Comparison of ENCODE assay signal across 1 cellular context in the genomic region with DNA sequence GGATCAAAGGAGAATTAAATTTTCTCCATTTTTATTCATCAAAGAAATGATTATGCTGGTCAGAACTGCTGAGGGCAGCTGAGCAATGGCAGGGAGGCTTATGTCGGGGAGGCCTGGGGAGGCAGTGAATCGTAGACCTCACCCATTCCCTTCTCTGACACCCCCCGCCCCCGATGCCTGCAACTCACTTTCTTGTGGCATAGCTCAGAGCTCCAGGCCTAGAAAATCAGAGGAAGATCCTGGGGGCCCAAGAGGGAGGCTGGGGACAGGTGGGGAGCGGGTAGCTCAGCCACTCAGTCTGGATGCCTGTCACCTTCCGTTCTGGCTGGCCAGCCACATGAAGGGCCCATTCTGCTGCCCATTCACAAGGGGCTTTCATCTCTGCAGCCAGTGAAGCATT.
TF ChIP-seq lines count a peak whose summit lies in the region.

No MANE protein-coding gene starts in this region.

TF ChIP-seq in HCT116, 20 proteins besides CTCF, POLR2A, EP300 and RAD21 (continued from another document):
- TF ChIP-seq, protein P1, sequence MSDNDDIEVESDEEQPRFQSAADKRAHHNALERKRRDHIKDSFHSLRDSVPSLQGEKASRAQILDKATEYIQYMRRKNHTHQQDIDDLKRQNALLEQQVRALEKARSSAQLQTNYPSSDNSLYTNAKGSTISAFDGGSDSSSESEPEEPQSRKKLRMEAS (IDR thresholded peaks at IDR 0.05) = no peak
- TF ChIP-seq SP1 (IDR thresholded peaks at IDR 0.05; ENCODE audit: low read depth) = no peak
- no peak for TF ChIP-seq EZH2 (IDR thresholded peaks at IDR 0.05)
- no peak for TF ChIP-seq JUND (IDR thresholded peaks at IDR 0.05)
- no peak for TF ChIP-seq EGR1 (IDR thresholded peaks at IDR 0.05; ENCODE audit: low read depth)
- no peak for TF ChIP-seq CEBPB (IDR thresholded peaks at IDR 0.05; ENCODE audit: low read depth)
- TF ChIP-seq SRF (IDR thresholded peaks at IDR 0.05; ENCODE audit: low read depth) = no peak
- TF ChIP-seq ZNF274 (IDR thresholded peaks at IDR 0.05; ENCODE audit: low read depth, low read length) = no peak
- TF ChIP-seq, protein P2, sequence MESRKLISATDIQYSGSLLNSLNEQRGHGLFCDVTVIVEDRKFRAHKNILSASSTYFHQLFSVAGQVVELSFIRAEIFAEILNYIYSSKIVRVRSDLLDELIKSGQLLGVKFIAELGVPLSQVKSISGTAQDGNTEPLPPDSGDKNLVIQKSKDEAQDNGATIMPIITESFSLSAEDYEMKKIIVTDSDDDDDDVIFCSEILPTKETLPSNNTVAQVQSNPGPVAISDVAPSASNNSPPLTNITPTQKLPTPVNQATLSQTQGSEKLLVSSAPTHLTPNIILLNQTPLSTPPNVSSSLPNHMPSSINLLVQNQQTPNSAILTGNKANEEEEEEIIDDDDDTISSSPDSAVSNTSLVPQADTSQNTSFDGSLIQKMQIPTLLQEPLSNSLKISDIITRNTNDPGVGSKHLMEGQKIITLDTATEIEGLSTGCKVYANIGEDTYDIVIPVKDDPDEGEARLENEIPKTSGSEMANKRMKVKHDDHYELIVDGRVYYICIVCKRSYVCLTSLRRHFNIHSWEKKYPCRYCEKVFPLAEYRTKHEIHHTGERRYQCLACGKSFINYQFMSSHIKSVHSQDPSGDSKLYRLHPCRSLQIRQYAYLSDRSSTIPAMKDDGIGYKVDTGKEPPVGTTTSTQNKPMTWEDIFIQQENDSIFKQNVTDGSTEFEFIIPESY (IDR thresholded peaks at IDR 0.05; ENCODE audit: extremely low read depth, insufficient replicate concordance, low read length) = no peak
- TF ChIP-seq, protein P3, sequence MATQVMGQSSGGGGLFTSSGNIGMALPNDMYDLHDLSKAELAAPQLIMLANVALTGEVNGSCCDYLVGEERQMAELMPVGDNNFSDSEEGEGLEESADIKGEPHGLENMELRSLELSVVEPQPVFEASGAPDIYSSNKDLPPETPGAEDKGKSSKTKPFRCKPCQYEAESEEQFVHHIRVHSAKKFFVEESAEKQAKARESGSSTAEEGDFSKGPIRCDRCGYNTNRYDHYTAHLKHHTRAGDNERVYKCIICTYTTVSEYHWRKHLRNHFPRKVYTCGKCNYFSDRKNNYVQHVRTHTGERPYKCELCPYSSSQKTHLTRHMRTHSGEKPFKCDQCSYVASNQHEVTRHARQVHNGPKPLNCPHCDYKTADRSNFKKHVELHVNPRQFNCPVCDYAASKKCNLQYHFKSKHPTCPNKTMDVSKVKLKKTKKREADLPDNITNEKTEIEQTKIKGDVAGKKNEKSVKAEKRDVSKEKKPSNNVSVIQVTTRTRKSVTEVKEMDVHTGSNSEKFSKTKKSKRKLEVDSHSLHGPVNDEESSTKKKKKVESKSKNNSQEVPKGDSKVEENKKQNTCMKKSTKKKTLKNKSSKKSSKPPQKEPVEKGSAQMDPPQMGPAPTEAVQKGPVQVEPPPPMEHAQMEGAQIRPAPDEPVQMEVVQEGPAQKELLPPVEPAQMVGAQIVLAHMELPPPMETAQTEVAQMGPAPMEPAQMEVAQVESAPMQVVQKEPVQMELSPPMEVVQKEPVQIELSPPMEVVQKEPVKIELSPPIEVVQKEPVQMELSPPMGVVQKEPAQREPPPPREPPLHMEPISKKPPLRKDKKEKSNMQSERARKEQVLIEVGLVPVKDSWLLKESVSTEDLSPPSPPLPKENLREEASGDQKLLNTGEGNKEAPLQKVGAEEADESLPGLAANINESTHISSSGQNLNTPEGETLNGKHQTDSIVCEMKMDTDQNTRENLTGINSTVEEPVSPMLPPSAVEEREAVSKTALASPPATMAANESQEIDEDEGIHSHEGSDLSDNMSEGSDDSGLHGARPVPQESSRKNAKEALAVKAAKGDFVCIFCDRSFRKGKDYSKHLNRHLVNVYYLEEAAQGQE (IDR thresholded peaks at IDR 0.05; ENCODE audit: low read depth) = no peak
- no peak for TF ChIP-seq ATF3 (IDR thresholded peaks at IDR 0.05)
